In the genomic region with DNA sequence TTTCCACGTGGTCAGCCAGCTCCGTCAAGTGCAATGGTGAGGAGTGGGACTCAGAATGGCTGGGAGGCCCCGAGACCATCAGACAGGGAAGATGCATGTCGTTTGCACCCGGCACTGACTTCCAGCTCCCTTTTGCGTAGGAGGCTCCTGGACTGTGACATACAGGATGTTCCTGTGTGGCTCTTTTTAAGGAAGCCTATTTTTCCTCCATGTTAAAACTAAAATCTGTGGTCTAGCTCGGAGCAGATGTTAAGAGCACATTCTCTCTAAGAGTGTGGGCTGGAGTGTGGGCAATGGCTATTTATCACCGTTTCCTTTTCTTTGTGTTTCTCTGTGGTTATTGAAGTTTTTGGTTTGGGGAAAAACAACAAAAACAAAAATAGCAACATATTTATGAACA, we compare ENCODE assay signal across 1 cellular context.
TF ChIP-seq lines count a peak whose summit lies in the region.

No MANE protein-coding gene starts in this region.

TF ChIP-seq in endothelial cell of umbilical vein, 7 proteins besides CTCF, POLR2A, EP300 and RAD21 (continued from another document):
- TF ChIP-seq, protein P1, sequence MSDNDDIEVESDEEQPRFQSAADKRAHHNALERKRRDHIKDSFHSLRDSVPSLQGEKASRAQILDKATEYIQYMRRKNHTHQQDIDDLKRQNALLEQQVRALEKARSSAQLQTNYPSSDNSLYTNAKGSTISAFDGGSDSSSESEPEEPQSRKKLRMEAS (IDR thresholded peaks at IDR 0.05; ENCODE audit: insufficient read depth, insufficient read length): no peak
- no peak for TF ChIP-seq JUN (IDR thresholded peaks at IDR 0.05; ENCODE audit: borderline replicate concordance, insufficient read depth, insufficient read length, low read depth)
